ENCODE assay signal across 8 cellular contexts in genomic region chr6:127342946-127343752, GRCh38. TPM values are rescaled to one million over a fixed set of nuclear protein-coding genes. Genes with fewer than 3 reads are reported as not detected.
DNase-seq lines count a peak whose midpoint lies in the region; ATAC-seq and TF ChIP-seq lines count a peak whose summit lies in the region.

ECHDC1 (minus strand) TSS chr6:127343609; CDS start chr6:127331028, 12,581 bp downstream.

- no peaks in the 10 kb centered on the region for H3K36me3 ChIP-seq in hepatocyte (replicated peaks; ENCODE audit: insufficient read depth, low read depth)

- H3K4me1 ChIP-seq in hepatocyte (ENCODE audit: insufficient read depth): peaks cover 25% of the 10 kb centered on the region

- peak within 1 kb of the TSS; percentile 91 for H3K27ac ChIP-seq in hepatocyte

- no peaks in the 10 kb centered on the region for H3K27me3 ChIP-seq in hepatocyte

- ATAC-seq in HG02840 (IDR thresholded peaks at IDR 0.05; ENCODE audit: low FRiP score, unreplicated experiment): peak; percentile 81

- no peaks in the 10 kb centered on the region for H3K9me3 ChIP-seq in hepatocyte (ENCODE audit: low read depth)

- H4K20me1 ChIP-seq in hepatocyte (ENCODE audit: insufficient read depth, poor library complexity, severe bottlenecking): peaks cover 31% of the 10 kb centered on the region

- H3K4me3 ChIP-seq in hepatocyte (peak within 1 kb of the TSS; percentile 89), retinal pigment epithelial cell (ENCODE audit: low read length) (peak within 1 kb of the TSS; percentile 69)

- intact Hi-C loops in T-helper 1 cell treated with Interleukin-12 subunit alpha and Interleukin-12 subunit beta and Interleukin-4 antibody, amounts not matched to agents 30 ng/mL and 1 ng/mL, for 36 hours (cut with micrococcal nuclease): loop anchor here (1.0 to 10.0 kb wide), 11 partner anchors 40 to 1562 kb away; partner anchors contain the start of genes CENPW, PTPRK, RNF146 and THEMIS

- H3K9me2 ChIP-seq in hepatocyte (replicated peaks; ENCODE audit: insufficient read depth): no peaks in the 10 kb centered on the region

- H3K4me2 ChIP-seq in hepatocyte: peak within 1 kb of the TSS; percentile 88

- peak; percentile 6 for DNase-seq in NCI-H1436 treated with DMSO at 0.1 percent for 48 hours (lab: John Stamatoyannopoulos, UW)
- peak in 55 of 58 donors; percentile 15 to 80 (median 55) for DNase-seq in anterior cingulate cortex (lab: John Stamatoyannopoulos, UW)
- DNase-seq in hepatocyte (ENCODE audit: low spot score): peak; percentile 80
- no peak for DNase-seq in retinal pigment epithelial cell (ENCODE audit: low read depth)
- DNase-seq in amniotic stem cell (lab: John Stamatoyannopoulos, UW): no peak

- WGBS in hepatocyte (ENCODE audit: low lambda C conversion rate, missing lambda C conversion rate): under 1% methylated on average over 70 of the region's 72 CpGs

- peak; percentile 80 for TF ChIP-seq POLR2A in GM15510 (IDR thresholded peaks at IDR 0.05; ENCODE audit: borderline replicate concordance, extremely low read depth, insufficient read length)

- TF ChIP-seq CTCF in hepatocyte (IDR thresholded peaks at IDR 0.05; ENCODE audit: poor library complexity) (no peak), retinal pigment epithelial cell (conservative IDR thresholded peaks at IDR 0.05; ENCODE audit: low read depth, low read length) (no peak)

- peaks cover 89% of the 10 kb centered on the region for H3K79me2 ChIP-seq in hepatocyte

- H2AFZ ChIP-seq in hepatocyte: peak within 1 kb of the TSS; percentile 89

RNA-seq across cellular contexts. Expression of gene ECHDC1, which starts in this region (rescaled TPM):
- 48.0 and 49.6 TPM in 2 replicates for total RNA-seq in T-helper 1 cell treated with Interleukin-12 subunit alpha and Interleukin-12 subunit beta and Interleukin-4 antibody, amounts not matched to agents 30 ng/mL and 1 ng/mL, for 36 hours
- 90.5 and 96.1 TPM in 2 replicates for total RNA-seq in hepatocyte
- 60.7 and 61.4 TPM in 2 replicates for polyA plus RNA-seq in hepatocyte

Comparison
In these comparisons a context has a peak if more than half of its experiments do, and no peak if none do; other contexts are left out.
1. DNase-seq: peak in NCI-H1436 treated with DMSO at 0.1 percent for 48 hours (single experiment), anterior cingulate cortex (55 of 58) and hepatocyte (single experiment); none in retinal pigment epithelial cell (single experiment) and amniotic stem cell (single experiment).